Comparison of ENCODE assay signal across 17 cellular contexts in the genomic region with DNA sequence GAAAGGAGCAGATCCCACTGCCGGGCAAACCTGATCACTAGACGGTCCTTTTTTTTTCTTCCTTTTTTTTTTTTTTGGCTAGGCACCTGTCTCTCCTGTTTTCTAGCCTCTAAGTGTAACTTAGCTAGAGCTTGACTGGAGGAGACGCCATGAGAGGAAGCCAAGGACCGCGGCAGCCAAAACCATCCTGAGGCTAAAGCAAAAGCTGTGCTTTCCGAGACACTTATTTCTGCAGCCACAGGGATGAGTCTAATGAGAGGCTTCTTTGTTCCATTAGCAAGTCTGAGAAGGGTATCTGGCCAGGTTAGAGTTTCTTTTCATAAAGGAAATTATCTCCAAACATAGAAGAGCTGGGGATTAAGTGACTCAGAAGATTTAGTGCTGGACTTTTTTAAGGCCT. TPM values are rescaled to one million over a fixed set of nuclear protein-coding genes. Genes with fewer than 3 reads are reported as not detected.
A peak's percentile ranks its signal among the peaks of the same experiment; 100 is the strongest.
DNase-seq lines count a peak whose midpoint lies in the region; ATAC-seq and TF ChIP-seq lines count a peak whose summit lies in the region.
"Had no signal": no experiment of that assay in that cellular context is flagged by ENCODE, and none has a peak within 500 bp of the region (broad histone marks: within the 10 kb centered on the region; RNA-seq: fewer than 3 reads in every experiment).

No MANE protein-coding gene starts in this region.

- peak overlapping the region; percentile 16 for H3K27ac Mint-ChIP-seq in activated naive CD4-positive, alpha-beta T cell treated with anti-CD3 and anti-CD28 coated beads, Interleukin-2, amount 10 ng/mL, durations not matched to agents 7 days and 5 days
- peak overlapping the region; percentile 75 to 99 for H3K27ac Mint-ChIP-seq in effector memory CD8-positive, alpha-beta T cell
- H3K27ac Mint-ChIP-seq: stimulated activated effector memory CD8-positive, alpha-beta T cell treated with anti-CD3 and anti-CD28 coated beads, Interleukin-12 subunit alpha, Interleukin-12 subunit beta, amount 100 ng/mL, for 72 hours had no signal

- H3K27me3 Mint-ChIP-seq in activated naive CD4-positive, alpha-beta T cell treated with anti-CD3 and anti-CD28 coated beads, Interleukin-2, amount 10 ng/mL, durations not matched to agents 7 days and 5 days = peaks cover 61% of the 10 kb centered on the region
- H3K27me3 Mint-ChIP-seq in effector memory CD8-positive, alpha-beta T cell = no peaks in the 10 kb centered on the region

- no peaks in the 10 kb centered on the region for H3K36me3 ChIP-seq in OCI-LY3 (replicated peaks; ENCODE audit: low read depth, low read length)
- H3K36me3 ChIP-seq: sigmoid colon, SJCRH30, vagina had no signal

- peaks cover 96% of the 10 kb centered on the region for H3K27me3 ChIP-seq in OCI-LY3 (ENCODE audit: low read depth, low read length)
- H3K27me3 ChIP-seq in foreskin keratinocyte = peaks cover 28% of the 10 kb centered on the region
- H3K27me3 ChIP-seq: SJCRH30, vagina had no signal

- no peak for DNase-seq in activated naive CD4-positive, alpha-beta T cell treated with anti-CD3 and anti-CD28 coated beads, Interleukin-2, amount 10 ng/mL, durations not matched to agents 7 days and 5 days
- no peak for DNase-seq in activated naive CD4-positive, alpha-beta T cell treated with Interleukin-2 at 50 U/mL for 16 hours
- no peak for DNase-seq in effector memory CD8-positive, alpha-beta T cell
- DNase-seq in DMS 273 treated with DMSO at 0.1 percent for 48 hours (lab: John Stamatoyannopoulos, UW) (no peak), foreskin keratinocyte (no peak), DMS 273 (lab: John Stamatoyannopoulos, UW; ENCODE audit: unreplicated experiment) (no peak)
- DNase-seq: activated CD8-positive, alpha-beta memory T cell treated with anti-CD3 and anti-CD28 coated beads for 24 hours; foreskin fibroblast; HCEC 1CT; sigmoid colon had no signal

- H3K4me1 ChIP-seq in OCI-LY3 (ENCODE audit: low read length) (peaks cover 36% of the 10 kb centered on the region), foreskin keratinocyte (no peaks in the 10 kb centered on the region)
- H3K4me1 ChIP-seq: vagina had no signal

- peaks cover 89% of the 10 kb centered on the region for H3K4me1 Mint-ChIP-seq in activated naive CD4-positive, alpha-beta T cell treated with anti-CD3 and anti-CD28 coated beads, Interleukin-2, amount 10 ng/mL, durations not matched to agents 7 days and 5 days
- peaks cover 58 to 60% of the 10 kb centered on the region in 2 donors for H3K4me1 Mint-ChIP-seq in effector memory CD8-positive, alpha-beta T cell (ENCODE audit: low read depth in 2 of 2)

- peaks cover 8% of the 10 kb centered on the region for H3K36me3 Mint-ChIP-seq in activated naive CD4-positive, alpha-beta T cell treated with anti-CD3 and anti-CD28 coated beads, Interleukin-2, amount 10 ng/mL, durations not matched to agents 7 days and 5 days
- H3K36me3 Mint-ChIP-seq in effector memory CD8-positive, alpha-beta T cell (ENCODE audit: insufficient read depth) = peaks cover 18% of the 10 kb centered on the region
- H3K36me3 Mint-ChIP-seq: stimulated activated effector memory CD8-positive, alpha-beta T cell treated with anti-CD3 and anti-CD28 coated beads, Interleukin-12 subunit alpha, Interleukin-12 subunit beta, amount 100 ng/mL, for 72 hours had no signal

- CTCF ChIA-PET in activated naive CD4-positive, alpha-beta T cell treated with anti-CD3 and anti-CD28 coated beads, Interleukin-2, amount 10 ng/mL, durations not matched to agents 7 days and 5 days (lab: Charles Lee) = interaction anchor here (0.7 to 1.2 kb wide), 3 partner anchors 9 to 180 kb away, joined by 3 read pairs; no protein-coding TSS in a partner anchor

- H3K4me3 Mint-ChIP-seq in activated naive CD4-positive, alpha-beta T cell treated with anti-CD3 and anti-CD28 coated beads, Interleukin-2, amount 10 ng/mL, durations not matched to agents 7 days and 5 days = no peak overlapping the region
- peak overlapping the region; percentile 30 to 48 for H3K4me3 Mint-ChIP-seq in effector memory CD8-positive, alpha-beta T cell
- H3K4me3 Mint-ChIP-seq: stimulated activated effector memory CD8-positive, alpha-beta T cell treated with anti-CD3 and anti-CD28 coated beads, Interleukin-12 subunit alpha, Interleukin-12 subunit beta, amount 100 ng/mL, for 72 hours had no signal

- no peak overlapping the region; the same call in 1 of the 2 replicates for H3K4me3 ChIP-seq in OCI-LY3 (ENCODE audit: low read length)
- H3K4me3 ChIP-seq: lung, sigmoid colon, vagina had no signal

- H3K9me3 Mint-ChIP-seq in activated naive CD4-positive, alpha-beta T cell treated with anti-CD3 and anti-CD28 coated beads, Interleukin-2, amount 10 ng/mL, durations not matched to agents 7 days and 5 days = no peaks in the 10 kb centered on the region
- no peaks in the 10 kb centered on the region for H3K9me3 Mint-ChIP-seq in effector memory CD8-positive, alpha-beta T cell
- H3K9me3 Mint-ChIP-seq: stimulated activated effector memory CD8-positive, alpha-beta T cell treated with anti-CD3 and anti-CD28 coated beads, Interleukin-12 subunit alpha, Interleukin-12 subunit beta, amount 100 ng/mL, for 72 hours had no signal

- TF ChIP-seq CTCF in OCI-LY3 (IDR thresholded peaks at IDR 0.05; ENCODE audit: low read depth, low read length) (no peak), foreskin keratinocyte (conservative IDR thresholded peaks at IDR 0.05) (no peak)

- H3K9ac ChIP-seq in OCI-LY3 (ENCODE audit: low read length) = no peak overlapping the region

- no peak overlapping the region for H2AFZ ChIP-seq in OCI-LY3 (ENCODE audit: low read depth, low read length)

- H3K4me2 ChIP-seq in OCI-LY3 (ENCODE audit: low read length) = peak overlapping the region; percentile 90

- no peaks in the 10 kb centered on the region for H3K9me3 ChIP-seq in OCI-LY3 (ENCODE audit: insufficient read depth, low read length)
- H3K9me3 ChIP-seq: sigmoid colon, SJCRH30, vagina had no signal

- H3K27ac ChIP-seq in OCI-LY3 (ENCODE audit: low read length) (no peak overlapping the region), foreskin keratinocyte (no peak overlapping the region)
- H3K27ac ChIP-seq: sigmoid colon, SJCRH30, vagina had no signal

- no peaks in the 10 kb centered on the region for H4K20me1 ChIP-seq in OCI-LY3 (ENCODE audit: insufficient read depth, low read length)

- ATAC-seq in effector memory CD8-positive, alpha-beta T cell (replicated peaks) = no peak
- ATAC-seq in GM21619 (IDR thresholded peaks at IDR 0.05; ENCODE audit: unreplicated experiment) = no peak
- ATAC-seq in foreskin keratinocyte = no peak
- ATAC-seq: stimulated activated effector memory CD8-positive, alpha-beta T cell treated with anti-CD3 and anti-CD28 coated beads, Interleukin-12 subunit alpha, Interleukin-12 subunit beta, amount 100 ng/mL, for 72 hours had no signal

- no peaks in the 10 kb centered on the region for H3K79me2 ChIP-seq in OCI-LY3 (ENCODE audit: low read length)

RNA-seq across cellular contexts. Expression of gene CXCR4, which starts 7.3 kb away (rescaled TPM):
- not detected in 2 replicates for total RNA-seq in foreskin keratinocyte
- polyA plus RNA-seq in foreskin keratinocyte = not detected in 2 replicates
- polyA plus RNA-seq: AG04450 had no signal
